ENCODE assay signal across 2 cellular contexts in the genomic region with DNA sequence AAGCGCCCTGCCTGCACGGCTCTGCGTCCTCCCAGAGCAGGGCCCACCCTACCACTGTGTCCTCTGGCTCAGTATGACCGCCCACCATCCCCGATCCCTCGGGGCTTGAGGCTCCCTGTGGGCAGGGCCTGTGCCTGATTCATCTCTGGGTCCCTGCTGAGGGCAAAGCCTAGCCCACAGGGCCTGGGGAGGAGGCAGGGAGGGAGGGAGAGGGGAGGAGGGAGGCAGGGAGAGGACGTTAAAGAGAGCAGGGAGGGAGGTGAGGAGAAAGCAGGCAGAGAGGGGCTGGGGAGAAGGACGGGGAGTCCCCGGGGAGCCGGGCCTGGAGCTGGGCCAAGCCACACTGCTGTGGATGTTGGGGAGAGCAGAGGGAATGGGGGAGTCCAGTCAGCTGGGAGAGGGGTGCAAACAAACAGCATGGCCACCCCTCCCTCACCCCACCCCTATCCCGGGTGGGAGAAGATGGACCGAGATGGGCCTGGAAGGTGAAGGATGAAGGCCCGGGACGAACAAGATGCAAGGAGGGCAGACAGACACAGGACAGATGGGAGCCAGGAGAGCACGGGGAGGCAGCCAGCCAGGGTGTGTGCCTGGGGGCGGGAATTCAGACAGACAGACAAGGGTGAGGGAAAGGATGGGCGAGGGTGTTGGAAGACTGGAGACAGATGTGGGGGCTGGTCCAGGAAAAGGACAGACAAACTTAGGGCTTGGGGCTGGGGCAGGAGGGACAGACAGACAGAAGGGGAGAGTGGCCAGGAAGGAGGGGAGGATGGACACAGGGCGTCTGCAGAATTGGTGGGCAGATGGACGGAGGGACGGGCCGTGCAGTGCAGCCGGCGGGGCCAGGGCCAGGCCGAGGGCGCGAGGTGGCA.
TF ChIP-seq lines count a peak whose summit lies in the region.

No MANE protein-coding gene starts in this region.

TF ChIP-seq in K562, 482 proteins besides CTCF, POLR2A, EP300 and RAD21:
- TF ChIP-seq NFIC (IDR thresholded peaks at IDR 0.05): peak; percentile 50
- TF ChIP-seq NELFE (IDR thresholded peaks at IDR 0.05; ENCODE audit: insufficient read depth, insufficient read length): no peak

TF ChIP-seq in WTC11, 78 proteins besides CTCF, POLR2A, EP300 and RAD21:
- no peak for TF ChIP-seq ZNF396 (CRISPR knock-in tag; IDR thresholded peaks at IDR 0.05; ENCODE audit: borderline replicate concordance)
- TF ChIP-seq SMAD3 (CRISPR knock-in tag; IDR thresholded peaks at IDR 0.05; ENCODE audit: borderline replicate concordance): no peak
- TF ChIP-seq, protein P1, sequence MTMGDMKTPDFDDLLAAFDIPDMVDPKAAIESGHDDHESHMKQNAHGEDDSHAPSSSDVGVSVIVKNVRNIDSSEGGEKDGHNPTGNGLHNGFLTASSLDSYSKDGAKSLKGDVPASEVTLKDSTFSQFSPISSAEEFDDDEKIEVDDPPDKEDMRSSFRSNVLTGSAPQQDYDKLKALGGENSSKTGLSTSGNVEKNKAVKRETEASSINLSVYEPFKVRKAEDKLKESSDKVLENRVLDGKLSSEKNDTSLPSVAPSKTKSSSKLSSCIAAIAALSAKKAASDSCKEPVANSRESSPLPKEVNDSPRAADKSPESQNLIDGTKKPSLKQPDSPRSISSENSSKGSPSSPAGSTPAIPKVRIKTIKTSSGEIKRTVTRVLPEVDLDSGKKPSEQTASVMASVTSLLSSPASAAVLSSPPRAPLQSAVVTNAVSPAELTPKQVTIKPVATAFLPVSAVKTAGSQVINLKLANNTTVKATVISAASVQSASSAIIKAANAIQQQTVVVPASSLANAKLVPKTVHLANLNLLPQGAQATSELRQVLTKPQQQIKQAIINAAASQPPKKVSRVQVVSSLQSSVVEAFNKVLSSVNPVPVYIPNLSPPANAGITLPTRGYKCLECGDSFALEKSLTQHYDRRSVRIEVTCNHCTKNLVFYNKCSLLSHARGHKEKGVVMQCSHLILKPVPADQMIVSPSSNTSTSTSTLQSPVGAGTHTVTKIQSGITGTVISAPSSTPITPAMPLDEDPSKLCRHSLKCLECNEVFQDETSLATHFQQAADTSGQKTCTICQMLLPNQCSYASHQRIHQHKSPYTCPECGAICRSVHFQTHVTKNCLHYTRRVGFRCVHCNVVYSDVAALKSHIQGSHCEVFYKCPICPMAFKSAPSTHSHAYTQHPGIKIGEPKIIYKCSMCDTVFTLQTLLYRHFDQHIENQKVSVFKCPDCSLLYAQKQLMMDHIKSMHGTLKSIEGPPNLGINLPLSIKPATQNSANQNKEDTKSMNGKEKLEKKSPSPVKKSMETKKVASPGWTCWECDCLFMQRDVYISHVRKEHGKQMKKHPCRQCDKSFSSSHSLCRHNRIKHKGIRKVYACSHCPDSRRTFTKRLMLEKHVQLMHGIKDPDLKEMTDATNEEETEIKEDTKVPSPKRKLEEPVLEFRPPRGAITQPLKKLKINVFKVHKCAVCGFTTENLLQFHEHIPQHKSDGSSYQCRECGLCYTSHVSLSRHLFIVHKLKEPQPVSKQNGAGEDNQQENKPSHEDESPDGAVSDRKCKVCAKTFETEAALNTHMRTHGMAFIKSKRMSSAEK (CRISPR knock-in tag; IDR thresholded peaks at IDR 0.05; ENCODE audit: borderline replicate concordance): no peak
- TF ChIP-seq SMAD4 (CRISPR knock-in tag; IDR thresholded peaks at IDR 0.05): no peak
- no peak for TF ChIP-seq GRHL2 (CRISPR knock-in tag; IDR thresholded peaks at IDR 0.05; ENCODE audit: insufficient replicate concordance, severe bottlenecking)
- no peak for TF ChIP-seq ZNF121 (CRISPR knock-in tag; IDR thresholded peaks at IDR 0.05)
- no peak for TF ChIP-seq ATF1 (CRISPR knock-in tag; IDR thresholded peaks at IDR 0.05)
